In genomic region chr12:24909667-24910066, GRCh38 we compare ENCODE assay signal across 8 cellular contexts. TPM values are rescaled to one million over a fixed set of nuclear protein-coding genes. Genes with fewer than 3 reads are reported as not detected.
DNase-seq lines count a peak whose midpoint lies in the region; ATAC-seq and TF ChIP-seq lines count a peak whose summit lies in the region.

No MANE protein-coding gene starts in this region.

- DNase-seq in HFFc6, result peak; percentile 95
- DNase-seq in body of pancreas, result peak; percentile 61 to 83 (median 78)
- DNase-seq in kidney epithelial cell (ENCODE audit: low read depth), result peak; percentile 62
- DNase-seq in glutamatergic neuron, result no peak
- no peak for DNase-seq in activated naive CD8-positive, alpha-beta T cell treated with anti-CD3 and anti-CD28 coated beads, Interleukin-2, amount 50 U/mL, for 24 hours

- H3K36me3 ChIP-seq in ACC112 (ENCODE audit: insufficient read depth, low read length) (0 out of 2 replicates have a peak, but pooled peaks cover 6% of the 10 kb centered on the region), body of pancreas (replicated peaks in 1 of 2; ENCODE audit: insufficient read depth in 1 of 2, low read depth in 2 of 2) (no peaks in the 10 kb centered on the region), kidney epithelial cell (ENCODE audit: control insufficient read depth, insufficient read depth, low read length) (no peaks in the 10 kb centered on the region)

- H3K36me3 Mint-ChIP-seq in HFFc6 (ENCODE audit: low read depth), result peaks cover 40% of the 10 kb centered on the region
- H3K36me3 Mint-ChIP-seq in glutamatergic neuron (ENCODE audit: unreplicated experiment), result no peaks in the 10 kb centered on the region
- no peaks in the 10 kb centered on the region for H3K36me3 Mint-ChIP-seq in activated naive CD8-positive, alpha-beta T cell treated with anti-CD3 and anti-CD28 coated beads, Interleukin-2, amount 50 U/mL, for 24 hours (ENCODE audit: low read depth)

- H3K27ac ChIP-seq in ACC112 (ENCODE audit: low read depth, low read length) (peak overlapping the region; percentile 86), body of pancreas (peak overlapping the region; percentile 15 to 56 (median 44))

- peak overlapping the region; percentile 94 for H3K27ac Mint-ChIP-seq in HFFc6
- H3K27ac Mint-ChIP-seq in glutamatergic neuron (ENCODE audit: unreplicated experiment), result no peak overlapping the region
- no peak overlapping the region for H3K27ac Mint-ChIP-seq in activated naive CD8-positive, alpha-beta T cell treated with anti-CD3 and anti-CD28 coated beads, Interleukin-2, amount 50 U/mL, for 24 hours

- peak; percentile 81 for ATAC-seq in body of pancreas
- ATAC-seq in HG03025 (IDR thresholded peaks at IDR 0.05; ENCODE audit: low FRiP score, unreplicated experiment), result no peak
- ATAC-seq in activated naive CD8-positive, alpha-beta T cell treated with anti-CD3 and anti-CD28 coated beads, Interleukin-2, amount 50 U/mL, for 24 hours, result no peak
- ATAC-seq in GM21515 (IDR thresholded peaks at IDR 0.05; ENCODE audit: unreplicated experiment), result no peak

- intact Hi-C loops in body of pancreas (cut with DNase I), result no loop called here

- 37% methylated on average over 3 of the region's 3 CpGs for WGBS in body of pancreas, 2 donors

- H3K27me3 ChIP-seq in ACC112 (ENCODE audit: insufficient read depth, low read length) (no peaks in the 10 kb centered on the region), body of pancreas (no peaks in the 10 kb centered on the region), kidney epithelial cell (ENCODE audit: control insufficient read depth, insufficient read depth, low read length) (no peaks in the 10 kb centered on the region)

- TF ChIP-seq POLR2A in body of pancreas (IDR thresholded peaks at IDR 0.05), result peak in 1 of 3 donors; percentile 14

- peak overlapping the region; percentile 24; the same call in 1 of the 2 replicates for H3K4me3 ChIP-seq in ACC112 (ENCODE audit: low read depth, low read length)
- H3K4me3 ChIP-seq in body of pancreas, result no peak overlapping the region
- H3K4me3 ChIP-seq in kidney epithelial cell (ENCODE audit: low read depth, low read length), result no peak overlapping the region

- H3K9me3 Mint-ChIP-seq in HFFc6 (peaks cover 11% of the 10 kb centered on the region), glutamatergic neuron (ENCODE audit: unreplicated experiment) (no peaks in the 10 kb centered on the region)
- no peaks in the 10 kb centered on the region for H3K9me3 Mint-ChIP-seq in activated naive CD8-positive, alpha-beta T cell treated with anti-CD3 and anti-CD28 coated beads, Interleukin-2, amount 50 U/mL, for 24 hours

- peak overlapping the region; percentile 56 for H3K4me3 Mint-ChIP-seq in HFFc6
- H3K4me3 Mint-ChIP-seq in glutamatergic neuron (ENCODE audit: unreplicated experiment), result no peak overlapping the region
- no peak overlapping the region for H3K4me3 Mint-ChIP-seq in activated naive CD8-positive, alpha-beta T cell treated with anti-CD3 and anti-CD28 coated beads, Interleukin-2, amount 50 U/mL, for 24 hours

- H3K4me1 ChIP-seq in ACC112 (ENCODE audit: control insufficient read depth, insufficient read depth, low read length, unreplicated experiment), result peaks cover 39% of the 10 kb centered on the region
- peaks cover 40% of the 10 kb centered on the region for H3K4me1 ChIP-seq in body of pancreas

- TF ChIP-seq CTCF in HFFc6 (IDR thresholded peaks at IDR 0.05), result no peak
- no peak for TF ChIP-seq CTCF in body of pancreas (IDR thresholded peaks at IDR 0.05)
- no peak for TF ChIP-seq CTCF in kidney epithelial cell (IDR thresholded peaks at IDR 0.05; ENCODE audit: insufficient read depth, low read length, poor library complexity, severe bottlenecking)
- TF ChIP-seq CTCF in glutamatergic neuron (IDR thresholded peaks at IDR 0.05; ENCODE audit: partially characterized antibody, unreplicated experiment), result no peak

- H3K27me3 Mint-ChIP-seq in HFFc6 (ENCODE audit: insufficient read depth), result peaks cover 4% of the 10 kb centered on the region
- H3K27me3 Mint-ChIP-seq in glutamatergic neuron (ENCODE audit: unreplicated experiment), result no peaks in the 10 kb centered on the region
- peaks cover 3% of the 10 kb centered on the region for H3K27me3 Mint-ChIP-seq in activated naive CD8-positive, alpha-beta T cell treated with anti-CD3 and anti-CD28 coated beads, Interleukin-2, amount 50 U/mL, for 24 hours

- no peak overlapping the region for H2AFZ ChIP-seq in ACC112 (ENCODE audit: low read length, unreplicated experiment)

- peaks cover 14% of the 10 kb centered on the region for H3K79me2 ChIP-seq in ACC112 (ENCODE audit: control insufficient read depth, insufficient read depth, low read length, unreplicated experiment)

- H3K9me3 ChIP-seq in body of pancreas, result no peaks in the 10 kb centered on the region

- peaks cover 52% of the 10 kb centered on the region for H3K4me1 Mint-ChIP-seq in HFFc6 (ENCODE audit: low read depth)
- H3K4me1 Mint-ChIP-seq in glutamatergic neuron (ENCODE audit: low read depth, unreplicated experiment), result peaks cover 16% of the 10 kb centered on the region
- H3K4me1 Mint-ChIP-seq in activated naive CD8-positive, alpha-beta T cell treated with anti-CD3 and anti-CD28 coated beads, Interleukin-2, amount 50 U/mL, for 24 hours, result peaks cover 2% of the 10 kb centered on the region

RNA-seq across cellular contexts. Expression of gene BCAT1, which starts 39.2 kb away (rescaled TPM):
- total RNA-seq in HFFc6 (2021; fragmentation: NEBNext Ultra II Directional; extraction: Animal tissue kit (Norgen Biotek cat#: 25700)), result 100 to 1,000 TPM; 156 to 180 (median 173) TPM
- total RNA-seq in body of pancreas, result 10 to 100 TPM; 30.0 to 59.7 TPM
- total RNA-seq in kidney epithelial cell, result 89.1 and 103 TPM in 2 replicates
- 401 TPM for total RNA-seq in glutamatergic neuron (ENCODE audit: unreplicated experiment)

Comparison
In these comparisons a context has a peak if more than half of its experiments do, and no peak if none do; other contexts are left out.
1. DNase-seq: peak in HFFc6 (single experiment), body of pancreas (4 of 4) and kidney epithelial cell (single experiment); none in glutamatergic neuron (single experiment) and activated naive CD8-positive, alpha-beta T cell treated with anti-CD3 and anti-CD28 coated beads, Interleukin-2, amount 50 U/mL, for 24 hours (single experiment).